ENCODE assay signal across 17 cellular contexts in genomic region chr5:130912088-130912487, GRCh38.
A peak's percentile ranks its signal among the peaks of the same experiment; 100 is the strongest.
DNase-seq lines count a peak whose midpoint lies in the region; ATAC-seq, FAIRE-seq and TF ChIP-seq lines count a peak whose summit lies in the region.
"Had no signal": no experiment of that assay in that cellular context is flagged by ENCODE, and none has a peak within 500 bp of the region (broad histone marks: within the 10 kb centered on the region; RNA-seq: fewer than 3 reads in every experiment).

No MANE protein-coding gene starts in this region.

- no peaks in the 10 kb centered on the region for H3K79me2 ChIP-seq in K562 (ENCODE audit: control insufficient read depth, insufficient read depth, low read length)

- H3K27me3 ChIP-seq in K562 (ENCODE audit: control insufficient read depth in 2 of 2, insufficient read depth in 2 of 2, low read length in 2 of 2) (no peaks in the 10 kb centered on the region), foreskin keratinocyte (peaks cover 3% of the 10 kb centered on the region)
- H3K27me3 ChIP-seq: adrenal gland; BLaER1 treated with 17β-estradiol and CSF1 and Interleukin-3, amounts not matched to agents 10 nM and 100 nM; upper lobe of left lung had no signal

- peak; percentile 46 to 56; a peak in 3 of 4 replicates for TF ChIP-seq RAD21 in K562 (CRISPR knock-in tag; conservative IDR thresholded peaks at IDR 0.05 in 1 of 2, IDR thresholded peaks at IDR 0.05 in 1 of 2)

- ATAC-seq in K562 (no peak), foreskin keratinocyte (no peak), GM19035 (IDR thresholded peaks at IDR 0.05; ENCODE audit: unreplicated experiment) (no peak), GM21390 (IDR thresholded peaks at IDR 0.05; ENCODE audit: unreplicated experiment) (no peak)

- no peaks in the 10 kb centered on the region for H3K36me3 ChIP-seq in K562 (ENCODE audit: control insufficient read depth, insufficient read depth, low read length)
- H3K36me3 ChIP-seq: adrenal gland; BLaER1 treated with 17β-estradiol and CSF1 and Interleukin-3, amounts not matched to agents 10 nM and 100 nM; upper lobe of left lung had no signal

- peak; percentile 1 for DNase-seq in ELR (ENCODE audit: low read depth)
- DNase-seq in K562 (ENCODE audit: extremely low read depth in 1 of 4, low spot score in 3 of 4) = peak in 1 of 4 experiments; percentile 4
- DNase-seq in foreskin keratinocyte = peak in 1 of 2 donors; percentile 23
- no peak for DNase-seq in NCI-H1092 (lab: John Stamatoyannopoulos, UW)
- no peak for DNase-seq in AG20443 (ENCODE audit: low spot score)
- DNase-seq: adrenal gland; DMS79 treated with DMSO at 0.1 percent for 48 hours; head of caudate nucleus; KG1; stimulated activated naive CD4-positive, alpha-beta T cell; upper lobe of left lung had no signal

- in situ Hi-C loops in K562 (cut with MboI) = no loop called here

- no peaks in the 10 kb centered on the region for H3K9me1 ChIP-seq in K562 (ENCODE audit: control insufficient read depth, insufficient read depth, low read length)

- no peak overlapping the region for H3K4me3 ChIP-seq in K562
- H3K4me3 ChIP-seq: adrenal gland; BLaER1 treated with 17β-estradiol and CSF1 and Interleukin-3, amounts not matched to agents 10 nM and 100 nM; upper lobe of left lung had no signal

- H3K9me3 ChIP-seq in K562 (replicated peaks; ENCODE audit: control insufficient read depth, insufficient read depth, low read depth, low read length) = no peaks in the 10 kb centered on the region
- H3K9me3 ChIP-seq: adrenal gland had no signal

- no TSS peak for BruUV-seq in K562 (replicated peaks; lab: Mats Ljungman, UMichigan)

- TF ChIP-seq POLR2A in K562 (conservative IDR thresholded peaks at IDR 0.05) = no peak

- H3K4me2 ChIP-seq in K562 (ENCODE audit: insufficient read depth, low read length) = no peak overlapping the region
- H3K4me2 ChIP-seq: BLaER1 treated with 17β-estradiol and CSF1 and Interleukin-3, amounts not matched to agents 10 nM and 100 nM had no signal

- CTCF ChIA-PET in K562 (lab: Yijun Ruan, JAX; ENCODE audit: low intra/inter-chr PET ratio) = no interaction called here

- TF ChIP-seq CTCF in LNCAP (IDR thresholded peaks at IDR 0.05) = peak; percentile 75
- TF ChIP-seq CTCF in K562 (IDR thresholded peaks at IDR 0.05 in 2 of 3, conservative IDR thresholded peaks at IDR 0.05 in 1 of 3; ENCODE audit: insufficient read depth in 2 of 3, low read depth in 1 of 3, low read length in 3 of 3) = peak; percentile 29 to 63 (median 34); a peak in 4 of 6 replicates
- peak; percentile 66 for TF ChIP-seq CTCF in foreskin keratinocyte (conservative IDR thresholded peaks at IDR 0.05)

- H4K20me1 ChIP-seq in K562 (replicated peaks; ENCODE audit: control insufficient read depth, insufficient read depth, low read length) = no peaks in the 10 kb centered on the region
- H4K20me1 ChIP-seq: BLaER1 treated with 17β-estradiol and CSF1 and Interleukin-3, amounts not matched to agents 10 nM and 100 nM had no signal

- H3K4me1 ChIP-seq in K562 (replicated peaks in 1 of 2; ENCODE audit: control insufficient read depth in 2 of 2, insufficient read depth in 2 of 2, low read length in 2 of 2) (no peaks in the 10 kb centered on the region), foreskin keratinocyte (no peaks in the 10 kb centered on the region)
- H3K4me1 ChIP-seq: adrenal gland; BLaER1 treated with 17β-estradiol and CSF1 and Interleukin-3, amounts not matched to agents 10 nM and 100 nM; upper lobe of left lung had no signal

- H2AFZ ChIP-seq in K562 (ENCODE audit: low read depth, low read length) = no peak overlapping the region

- no peak for FAIRE-seq in K562 (lab: Jason Lieb, UNC)
- FAIRE-seq: islet of Langerhans had no signal

- POLR2A ChIA-PET in K562 (lab: Yijun Ruan, JAX) = no interaction called here

- no peak for TF ChIP-seq EP300 in K562 (IDR thresholded peaks at IDR 0.05; ENCODE audit: low read length)

- H3K9ac ChIP-seq in K562 (ENCODE audit: insufficient read depth in 1 of 2, low read depth in 2 of 2, low read length in 2 of 2) = no peak overlapping the region
- H3K9ac ChIP-seq: BLaER1 treated with 17β-estradiol and CSF1 and Interleukin-3, amounts not matched to agents 10 nM and 100 nM had no signal

- intact Hi-C loops in K562 (cut with micrococcal nuclease) = loop anchor here (1.0 kb wide), 1 partner anchor 41 kb away; no protein-coding TSS in a partner anchor

- H3K27ac ChIP-seq in K562 (ENCODE audit: extremely low read depth, low read depth, low read length) (no peak overlapping the region), foreskin keratinocyte (no peak overlapping the region)
- H3K27ac ChIP-seq: adrenal gland; BLaER1 treated with 17β-estradiol and CSF1 and Interleukin-3, amounts not matched to agents 10 nM and 100 nM; epithelial cell of prostate; upper lobe of left lung had no signal

TF ChIP-seq in K562, 482 proteins besides CTCF, POLR2A, EP300 and RAD21:
- no peak for TF ChIP-seq HNRNPUL1 (IDR thresholded peaks at IDR 0.05; ENCODE audit: low read length)
- no peak for TF ChIP-seq PRMT5 (CRISPR knock-in tag; IDR thresholded peaks at IDR 0.05)
- TF ChIP-seq DEAF1 (CRISPR knock-in tag; IDR thresholded peaks at IDR 0.05) = 0 out of 2 replicates have a peak, but pooled peaks have one; percentile 18
